Comparison of ENCODE assay signal across 12 cellular contexts in genomic region chr3:73719413-73719831, GRCh38.
DNase-seq lines count a peak whose midpoint lies in the region; ATAC-seq and TF ChIP-seq lines count a peak whose summit lies in the region.
"Had no signal": no experiment of that assay in that cellular context is flagged by ENCODE, and none has a peak within 500 bp of the region (broad histone marks: within the 10 kb centered on the region; RNA-seq: fewer than 3 reads in every experiment).

No MANE protein-coding gene starts in this region.

- peaks cover 26% of the 10 kb centered on the region for H3K4me1 ChIP-seq in ACC112 (ENCODE audit: control insufficient read depth, insufficient read depth, low read length, unreplicated experiment)
- peaks cover 33% of the 10 kb centered on the region for H3K4me1 ChIP-seq in adipocyte (ENCODE audit: control insufficient read depth, insufficient read depth, low read length)
- peaks cover 24% of the 10 kb centered on the region for H3K4me1 ChIP-seq in psoas muscle

- H3K27me3 ChIP-seq in ACC112 (ENCODE audit: insufficient read depth, low read length) (no peaks in the 10 kb centered on the region), adipocyte (replicated peaks; ENCODE audit: control insufficient read depth, insufficient read depth, low read length) (no peaks in the 10 kb centered on the region), psoas muscle (ENCODE audit: insufficient read depth in 3 of 3, low read length in 2 of 3) (no peaks in the 10 kb centered on the region)
- H3K27me3 ChIP-seq: SJSA1 had no signal

- H3K36me3 ChIP-seq in ACC112 (ENCODE audit: insufficient read depth, low read length) (no peaks in the 10 kb centered on the region), adipocyte (ENCODE audit: control insufficient read depth, insufficient read depth, low read length, severe bottlenecking) (no peaks in the 10 kb centered on the region), psoas muscle (ENCODE audit: insufficient read depth in 1 of 2, low read depth in 1 of 2) (no peaks in the 10 kb centered on the region)
- H3K36me3 ChIP-seq: SJSA1 had no signal

- TF ChIP-seq CTCF in foreskin fibroblast (IDR thresholded peaks at IDR 0.05; ENCODE audit: low read depth, low read length) (no peak), psoas muscle (IDR thresholded peaks at IDR 0.05) (no peak)

- H3K9me3 ChIP-seq in adipocyte (ENCODE audit: control insufficient read depth, low read length) (no peaks in the 10 kb centered on the region), psoas muscle (no peaks in the 10 kb centered on the region)
- H3K9me3 ChIP-seq: SJSA1 had no signal

- peak; percentile 79 for DNase-seq in adipocyte (ENCODE audit: low read depth)
- DNase-seq in foreskin fibroblast = peak; percentile 28 to 40
- no peak for DNase-seq in psoas muscle
- DNase-seq in iPS-NIHi7 (ENCODE audit: extremely low spot score) = no peak
- DNase-seq in COLO668 (lab: John Stamatoyannopoulos, UW; ENCODE audit: unreplicated experiment) = no peak
- DNase-seq: activated CD4-positive, alpha-beta memory T cell treated with anti-CD3 and anti-CD28 coated beads for 36 hours; activated effector memory CD4-positive, alpha-beta T cell treated with anti-CD3 and anti-CD28 coated beads, Interleukin-2, amount 50 U/mL, for 16 hours; NCI-H1436 treated with DMSO at 0.1 percent for 48 hours had no signal

- ATAC-seq in psoas muscle (peak in 3 of 4 donors; percentile 57 to 73 (median 68)), HG03097 (IDR thresholded peaks at IDR 0.05; ENCODE audit: low FRiP score, unreplicated experiment) (no peak), HG03095 (IDR thresholded peaks at IDR 0.05; ENCODE audit: unreplicated experiment) (no peak)

- no peaks in the 10 kb centered on the region for H3K79me2 ChIP-seq in ACC112 (ENCODE audit: control insufficient read depth, insufficient read depth, low read length, unreplicated experiment)

- peak overlapping the region; percentile 45; the same call in 1 of the 2 replicates for H3K4me3 ChIP-seq in ACC112 (ENCODE audit: low read depth, low read length)
- H3K4me3 ChIP-seq in adipocyte (ENCODE audit: low read length) = peak overlapping the region; percentile 72
- H3K4me3 ChIP-seq in foreskin fibroblast (ENCODE audit: low read depth in 1 of 2, low read length in 2 of 2) = peak overlapping the region; percentile 5 to 17
- no peak overlapping the region for H3K4me3 ChIP-seq in psoas muscle
- H3K4me3 ChIP-seq: SJSA1 had no signal

- peak overlapping the region; percentile 77 for H3K9ac ChIP-seq in adipocyte (ENCODE audit: low read length)

- H3K27ac ChIP-seq in ACC112 (ENCODE audit: low read depth, low read length) (peak overlapping the region; percentile 63), psoas muscle (peak overlapping the region; percentile 54)
- H3K27ac ChIP-seq: SJSA1 had no signal

- intact Hi-C loops in psoas muscle (cut with DNase I) = no loop called here

- WGBS in psoas muscle, 3 donors = 32 to 46% (median 42%) methylated on average over 5 of the region's 5 CpGs

- peak overlapping the region; percentile 76 for H2AFZ ChIP-seq in ACC112 (ENCODE audit: low read length, unreplicated experiment)

Comparison
In these comparisons a context has a peak if more than half of its experiments do, and no peak if none do; other contexts are left out.
1. DNase-seq: peak in adipocyte (single experiment) and foreskin fibroblast (2 of 2); none in psoas muscle (0 of 2), iPS-NIHi7 (single experiment) and COLO668 (single experiment).
2. ATAC-seq: peak in psoas muscle (3 of 4); none in HG03097 (single experiment) and HG03095 (single experiment).